26 cellular contexts compared by ENCODE assay signal in genomic region chrX:134202561-134202960, GRCh38. TPM values are rescaled to one million over a fixed set of nuclear protein-coding genes. Genes with fewer than 3 reads are reported as not detected.
"Had no signal": no experiment of that assay in that cellular context is flagged by ENCODE, and none has a peak within 500 bp of the region (broad histone marks: within the 10 kb centered on the region; RNA-seq: fewer than 3 reads in every experiment).

No MANE protein-coding gene starts in this region.

- H3K4me1 ChIP-seq: gastrocnemius medialis, heart left ventricle, left lung, psoas muscle, sigmoid colon, stomach, thyroid gland had no signal

- H3K36me3 ChIP-seq: gastrocnemius medialis, heart left ventricle, left lung, ovary, sigmoid colon, stomach, thyroid gland had no signal

- H3K27me3 ChIP-seq: hepatocyte, left lung, ovary, sigmoid colon, stomach, thyroid gland had no signal

- H3K4me1 Mint-ChIP-seq: naive thymus-derived CD8-positive, alpha-beta T cell; stimulated activated effector memory CD8-positive, alpha-beta T cell treated with anti-CD3 and anti-CD28 coated beads, Interleukin-12 subunit alpha, Interleukin-12 subunit beta, amount 100 ng/mL, for 72 hours had no signal

- H2AFZ ChIP-seq: hepatocyte had no signal

- DNase-seq: dorsolateral prefrontal cortex; effector CD4-positive, alpha-beta T cell; foreskin fibroblast; gastrocnemius medialis; heart left ventricle; kidney; left lung; naive thymus-derived CD8-positive, alpha-beta T cell; occipital lobe; ovary; posterior cingulate gyrus; psoas muscle; right cardiac atrium; sigmoid colon; stimulated activated CD4-positive, alpha-beta T cell treated with anti-CD3 and anti-CD28 coated beads, Interleukin-2, amount 100 ng/mL, for 24 hours; stimulated activated CD4-positive, alpha-beta T cell treated with anti-CD3 and anti-CD28 coated beads, Interleukin-4, amount 100 ng/mL, for 24 hours; stimulated activated naive CD4-positive, alpha-beta T cell treated with Interleukin-2 at 50 U/mL for 16 hours; stomach; thyroid gland; trophoblast cell had no signal

- H3K27ac Mint-ChIP-seq: naive thymus-derived CD8-positive, alpha-beta T cell; stimulated activated effector memory CD8-positive, alpha-beta T cell treated with anti-CD3 and anti-CD28 coated beads, Interleukin-12 subunit alpha, Interleukin-12 subunit beta, amount 100 ng/mL, for 72 hours had no signal

- ATAC-seq: esophagus mucosa; gastrocnemius medialis; heart left ventricle; left lung; naive thymus-derived CD8-positive, alpha-beta T cell; psoas muscle; right cardiac atrium; stimulated activated effector memory CD8-positive, alpha-beta T cell treated with anti-CD3 and anti-CD28 coated beads, Interleukin-12 subunit alpha, Interleukin-12 subunit beta, amount 100 ng/mL, for 72 hours had no signal

- H3K79me2 ChIP-seq: hepatocyte had no signal

- H3K36me3 Mint-ChIP-seq: naive thymus-derived CD8-positive, alpha-beta T cell; stimulated activated effector memory CD8-positive, alpha-beta T cell treated with anti-CD3 and anti-CD28 coated beads, Interleukin-12 subunit alpha, Interleukin-12 subunit beta, amount 100 ng/mL, for 72 hours had no signal

- H3K27ac ChIP-seq: dorsolateral prefrontal cortex, epithelial cell of prostate, gastrocnemius medialis, heart left ventricle, hepatocyte, left lung, ovary, psoas muscle, sigmoid colon, stomach, thyroid gland had no signal

- H3K27me3 Mint-ChIP-seq: naive thymus-derived CD8-positive, alpha-beta T cell had no signal

- H3K4me3 ChIP-seq: dorsolateral prefrontal cortex, gastrocnemius medialis, heart left ventricle, hepatocyte, left lung, ovary, psoas muscle, sigmoid colon, stomach, thyroid gland had no signal

- H3K4me3 Mint-ChIP-seq: naive thymus-derived CD8-positive, alpha-beta T cell; stimulated activated effector memory CD8-positive, alpha-beta T cell treated with anti-CD3 and anti-CD28 coated beads, Interleukin-12 subunit alpha, Interleukin-12 subunit beta, amount 100 ng/mL, for 72 hours had no signal

- H3K9me3 Mint-ChIP-seq: naive thymus-derived CD8-positive, alpha-beta T cell; stimulated activated effector memory CD8-positive, alpha-beta T cell treated with anti-CD3 and anti-CD28 coated beads, Interleukin-12 subunit alpha, Interleukin-12 subunit beta, amount 100 ng/mL, for 72 hours had no signal

- H3K4me2 ChIP-seq: hepatocyte had no signal

RNA-seq across cellular contexts. Expression of gene CCDC160, which starts 34.4 kb away (rescaled TPM):
- total RNA-seq: heart left ventricle; lung microvascular endothelial cell; mesenteric fat pad; naive thymus-derived CD8-positive, alpha-beta T cell; right cardiac atrium had no signal
- polyA plus RNA-seq: naive thymus-derived CD8-positive, alpha-beta T cell had no signal
